ENCODE assay signal across 12 cellular contexts in the genomic region with DNA sequence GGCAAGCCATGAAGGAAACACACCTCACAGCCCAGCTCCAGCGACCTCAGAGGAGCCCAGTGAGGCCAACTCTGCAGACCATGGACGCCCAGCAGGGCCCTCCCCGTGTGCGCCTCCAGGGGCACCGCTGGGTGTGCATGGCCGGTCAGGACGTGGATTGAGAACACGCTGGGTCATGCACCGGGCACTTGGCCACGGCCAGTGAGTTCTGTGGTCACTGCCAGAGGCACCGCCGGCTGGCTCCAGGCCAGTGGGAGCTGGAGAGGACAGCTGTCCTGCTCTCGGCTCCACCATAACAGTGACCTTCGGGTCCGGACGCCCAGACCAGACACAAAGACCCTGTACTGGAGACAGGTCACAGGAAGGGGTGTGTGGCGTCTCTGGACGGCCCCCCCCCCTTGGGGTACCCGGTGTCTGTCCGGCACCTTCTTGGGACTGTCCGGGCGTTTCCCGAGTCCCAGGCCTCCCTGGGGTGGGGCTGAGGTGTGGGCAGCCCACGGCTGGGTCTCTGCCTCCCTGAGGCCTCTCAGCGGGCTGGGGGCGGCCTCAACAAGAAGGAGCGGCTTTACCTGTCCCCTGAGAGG. TPM values are rescaled to one million over a fixed set of nuclear protein-coding genes. Genes with fewer than 3 reads are reported as not detected.
A peak's percentile ranks its signal among the peaks of the same experiment; 100 is the strongest.
DNase-seq lines count a peak whose midpoint lies in the region; ATAC-seq and TF ChIP-seq lines count a peak whose summit lies in the region.
"Had no signal": no experiment of that assay in that cellular context is flagged by ENCODE, and none has a peak within 500 bp of the region (broad histone marks: within the 10 kb centered on the region; RNA-seq: fewer than 3 reads in every experiment).

No MANE protein-coding gene starts in this region.

- H3K36me3 ChIP-seq in gastroesophageal sphincter (no peaks in the 10 kb centered on the region), thyroid gland (no peaks in the 10 kb centered on the region)

- intact Hi-C loops in activated CD8-positive, alpha-beta T cell treated with anti-CD3 and anti-CD28 coated beads for 36 hours (cut with micrococcal nuclease): no loop called here
- intact Hi-C loops in thyroid gland (cut with DNase I): loop anchor here (5.0 kb wide), 1 partner anchor 286 kb away; no protein-coding TSS in a partner anchor

- no peak for ATAC-seq in activated CD8-positive, alpha-beta T cell treated with anti-CD3 and anti-CD28 coated beads, Interleukin-2, amount 10 ng/mL, durations not matched to agents 7 days and 5 days
- no peak for ATAC-seq in activated CD8-positive, alpha-beta T cell treated with anti-CD3 and anti-CD28 coated beads for 36 hours
- peak; percentile 39 for ATAC-seq in gastroesophageal sphincter

- no peak overlapping the region for H3K27ac Mint-ChIP-seq in activated CD8-positive, alpha-beta T cell treated with anti-CD3 and anti-CD28 coated beads, Interleukin-2, amount 10 ng/mL, durations not matched to agents 7 days and 5 days
- no peak overlapping the region for H3K27ac Mint-ChIP-seq in activated CD8-positive, alpha-beta T cell treated with anti-CD3 and anti-CD28 coated beads for 36 hours

- DNase-seq in activated CD8-positive, alpha-beta T cell treated with anti-CD3 and anti-CD28 coated beads, Interleukin-2, amount 10 ng/mL, durations not matched to agents 7 days and 5 days: peak; percentile 2
- DNase-seq in activated CD8-positive, alpha-beta T cell treated with anti-CD3 and anti-CD28 coated beads for 36 hours: no peak
- peak; percentile 83 for DNase-seq in myocyte (ENCODE audit: low read depth)
- peak; percentile 99 for DNase-seq in thyroid gland
- no peak for DNase-seq in activated naive CD4-positive, alpha-beta T cell (lab: John Stamatoyannopoulos, UW)
- no peak for DNase-seq in activated T-cell treated with anti-CD3 and anti-CD28 coated beads, Interleukin-2, amount 50 U/mL, for 1 hour
- no peak for DNase-seq in activated CD4-positive, CD25-positive, alpha-beta regulatory T cell (lab: John Stamatoyannopoulos, UW)
- DNase-seq: NCI-H526 treated with DMSO at 0.1 percent for 48 hours had no signal

- no peak overlapping the region for H3K4me3 ChIP-seq in gastroesophageal sphincter
- H3K4me3 ChIP-seq in thyroid gland (replicated peaks in 1 of 3): peak overlapping the region in 1 of 3 donors; percentile 16
- H3K4me3 ChIP-seq: smooth muscle cell had no signal

- H3K9me3 ChIP-seq in gastroesophageal sphincter: peaks cover 0 to 3% (median 0%) of the 10 kb centered on the region in 3 donors
- H3K9me3 ChIP-seq in thyroid gland: no peaks in the 10 kb centered on the region

- no peak overlapping the region for H3K27ac ChIP-seq in gastroesophageal sphincter
- H3K27ac ChIP-seq in thyroid gland: peak overlapping the region; percentile 74 to 84 (median 81)

- POLR2A ChIA-PET in activated CD8-positive, alpha-beta T cell treated with anti-CD3 and anti-CD28 coated beads, Interleukin-2, amount 10 ng/mL, durations not matched to agents 7 days and 5 days (lab: Charles Lee): no interaction called here
- POLR2A ChIA-PET in activated CD8-positive, alpha-beta T cell treated with anti-CD3 and anti-CD28 coated beads for 36 hours (lab: Charles Lee): no interaction called here

- no peaks in the 10 kb centered on the region for H3K9me3 Mint-ChIP-seq in activated CD8-positive, alpha-beta T cell treated with anti-CD3 and anti-CD28 coated beads, Interleukin-2, amount 10 ng/mL, durations not matched to agents 7 days and 5 days (ENCODE audit: insufficient read depth)
- peaks cover 2% of the 10 kb centered on the region for H3K9me3 Mint-ChIP-seq in activated CD8-positive, alpha-beta T cell treated with anti-CD3 and anti-CD28 coated beads for 36 hours

- CTCF ChIA-PET in activated CD8-positive, alpha-beta T cell treated with anti-CD3 and anti-CD28 coated beads, Interleukin-2, amount 10 ng/mL, durations not matched to agents 7 days and 5 days (lab: Charles Lee): no interaction called here
- CTCF ChIA-PET in activated CD8-positive, alpha-beta T cell treated with anti-CD3 and anti-CD28 coated beads for 36 hours (lab: Charles Lee): interaction anchor here (1.1 kb wide), 1 partner anchor 289 kb away, joined by 3 read pairs; no protein-coding TSS in a partner anchor

- TF ChIP-seq POLR2A in gastroesophageal sphincter (IDR thresholded peaks at IDR 0.05): no peak
- no peak for TF ChIP-seq POLR2A in thyroid gland (IDR thresholded peaks at IDR 0.05)

- H3K27me3 Mint-ChIP-seq in activated CD8-positive, alpha-beta T cell treated with anti-CD3 and anti-CD28 coated beads, Interleukin-2, amount 10 ng/mL, durations not matched to agents 7 days and 5 days (ENCODE audit: low read depth): no peaks in the 10 kb centered on the region
- H3K27me3 Mint-ChIP-seq in activated CD8-positive, alpha-beta T cell treated with anti-CD3 and anti-CD28 coated beads for 36 hours: peaks cover 1% of the 10 kb centered on the region

- no peak overlapping the region for H3K4me3 Mint-ChIP-seq in activated CD8-positive, alpha-beta T cell treated with anti-CD3 and anti-CD28 coated beads, Interleukin-2, amount 10 ng/mL, durations not matched to agents 7 days and 5 days
- no peak overlapping the region for H3K4me3 Mint-ChIP-seq in activated CD8-positive, alpha-beta T cell treated with anti-CD3 and anti-CD28 coated beads for 36 hours

- TF ChIP-seq EP300 in gastroesophageal sphincter (IDR thresholded peaks at IDR 0.05): no peak

- no CpG with 5 or more reads among the region's 27 CpGs for WGBS in gastroesophageal sphincter (ENCODE audit: low coverage in 1 of 2), 2 donors
- WGBS in thyroid gland, 2 donors: 10 to 20% methylated on average over 14 to 16 of the region's 27 CpGs

- no peaks in the 10 kb centered on the region for H3K36me3 Mint-ChIP-seq in activated CD8-positive, alpha-beta T cell treated with anti-CD3 and anti-CD28 coated beads, Interleukin-2, amount 10 ng/mL, durations not matched to agents 7 days and 5 days (ENCODE audit: low read depth)
- no peaks in the 10 kb centered on the region for H3K36me3 Mint-ChIP-seq in activated CD8-positive, alpha-beta T cell treated with anti-CD3 and anti-CD28 coated beads for 36 hours (ENCODE audit: low read depth)

- no peaks in the 10 kb centered on the region for H3K4me1 Mint-ChIP-seq in activated CD8-positive, alpha-beta T cell treated with anti-CD3 and anti-CD28 coated beads, Interleukin-2, amount 10 ng/mL, durations not matched to agents 7 days and 5 days (ENCODE audit: low read depth)
- no peaks in the 10 kb centered on the region for H3K4me1 Mint-ChIP-seq in activated CD8-positive, alpha-beta T cell treated with anti-CD3 and anti-CD28 coated beads for 36 hours (ENCODE audit: low read depth)

- H3K4me1 ChIP-seq in gastroesophageal sphincter (peaks cover 0 to 10% (median 0%) of the 10 kb centered on the region in 3 donors), thyroid gland (peaks cover 8 to 10% of the 10 kb centered on the region in 2 donors)

- TF ChIP-seq CTCF in activated CD8-positive, alpha-beta T cell treated with anti-CD3 and anti-CD28 coated beads for 36 hours (IDR thresholded peaks at IDR 0.05): no peak
- no peak for TF ChIP-seq CTCF in gastroesophageal sphincter (IDR thresholded peaks at IDR 0.05)
- peak in 2 of 6 experiments; percentile 41 to 46 for TF ChIP-seq CTCF in thyroid gland (IDR thresholded peaks at IDR 0.05)

- H3K27me3 ChIP-seq in gastroesophageal sphincter (peaks cover 83% of the 10 kb centered on the region), thyroid gland (no peaks in the 10 kb centered on the region)

RNA-seq across cellular contexts. Expression of a gene that starts 50.4 kb away (rescaled TPM):
- total RNA-seq in activated CD8-positive, alpha-beta T cell treated with anti-CD3 and anti-CD28 coated beads, Interleukin-2, amount 10 ng/mL, durations not matched to agents 7 days and 5 days: not detected
- not detected for total RNA-seq in activated CD8-positive, alpha-beta T cell treated with anti-CD3 and anti-CD28 coated beads for 36 hours
- total RNA-seq in gastroesophageal sphincter (not detected), myocyte (not detected in 2 replicates), thyroid gland (not detected)
- 1.7 TPM for polyA plus RNA-seq in myocyte (2012)
- total RNA-seq: A172, smooth muscle cell, urinary bladder had no signal

Comparison
In these comparisons a context has a peak if more than half of its experiments do, and no peak if none do; other contexts are left out.
1. DNase-seq: peak in activated CD8-positive, alpha-beta T cell treated with anti-CD3 and anti-CD28 coated beads, Interleukin-2, amount 10 ng/mL, durations not matched to agents 7 days and 5 days (single experiment), myocyte (single experiment) and thyroid gland (2 of 2); none in activated CD8-positive, alpha-beta T cell treated with anti-CD3 and anti-CD28 coated beads for 36 hours (single experiment), activated naive CD4-positive, alpha-beta T cell (0 of 4), activated T-cell treated with anti-CD3 and anti-CD28 coated beads, Interleukin-2, amount 50 U/mL, for 1 hour (single experiment) and activated CD4-positive, CD25-positive, alpha-beta regulatory T cell (0 of 4).
2. H3K27ac ChIP-seq: peak in thyroid gland (3 of 3); none in gastroesophageal sphincter (0 of 4).